ENCODE assay signal across 20 cellular contexts in genomic region chr3:5846271-5846670, GRCh38.
"Had no signal": no experiment of that assay in that cellular context is flagged by ENCODE, and none has a peak within 500 bp of the region (broad histone marks: within the 10 kb centered on the region; RNA-seq: fewer than 3 reads in every experiment).

No MANE protein-coding gene starts in this region.

- H3K9me3 ChIP-seq: SK-N-SH had no signal

- ATAC-seq: HepG2, Panc1, PC-3, T-cell had no signal

- H3K27ac ChIP-seq: KMS-11, RWPE1 had no signal

- DNase-seq: IMR-90; MM.1S; NCI-H1092 treated with DMSO at 0.1 percent for 48 hours; NCI-H1417 treated with DMSO at 0.1 percent for 48 hours; NCI-H146; NCI-H1694 treated with DMSO at 0.1 percent for 48 hours; NCI-H1930; NCI-H2081; NCI-H2227 treated with DMSO at 0.1 percent for 48 hours; NCI-H526 treated with DMSO at 0.1 percent for 48 hours; NK-92 treated with Interleukin-12 subunit alpha and Interleukin-12 subunit beta, amount 100 ng/mL, for 24 hours; PC-3; SHP77; SK-N-SH; SW 1271; T-cell had no signal

- H3K9ac ChIP-seq: KMS-11, SK-N-SH had no signal

- FAIRE-seq: HepG2 had no signal

- H3K4me2 ChIP-seq: KMS-11, SK-N-SH had no signal
